In the genomic region with DNA sequence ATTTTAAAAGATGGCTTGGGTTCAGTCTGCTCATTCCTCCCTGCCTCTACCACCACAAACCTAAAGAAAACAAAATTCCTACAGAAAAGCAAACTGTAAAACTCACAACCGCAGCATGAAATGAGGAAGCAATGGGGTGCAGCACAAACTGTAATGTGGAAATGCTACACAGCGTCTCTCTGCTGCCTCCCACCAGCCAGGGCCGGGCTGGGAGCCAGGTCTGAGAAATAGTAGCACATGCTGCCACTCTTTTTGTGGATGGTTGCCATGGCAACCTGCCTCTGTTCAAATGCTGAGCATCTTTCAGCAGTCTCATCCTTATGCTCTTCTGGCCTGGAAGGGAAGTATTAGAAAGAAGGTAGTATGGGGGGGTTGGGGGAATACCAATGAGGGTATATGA, we compare ENCODE assay signal across 8 cellular contexts. TPM values are rescaled to one million over a fixed set of nuclear protein-coding genes. Genes with fewer than 3 reads are reported as not detected.
DNase-seq lines count a peak whose midpoint lies in the region; ATAC-seq, FAIRE-seq and TF ChIP-seq lines count a peak whose summit lies in the region.

No MANE protein-coding gene starts in this region.

- 49 to 50% methylated on average over 3 of the region's 3 CpGs for WGBS in pancreas, 2 donors
- WGBS in esophagus muscularis mucosa: 21% methylated on average over 3 of the region's 3 CpGs

- CTCF ChIA-PET in activated CD4-positive, alpha-beta T cell treated with anti-CD3 and anti-CD28 coated beads for 36 hours (lab: Charles Lee): no interaction called here
- CTCF ChIA-PET in WTC11 (lab: Charles Lee): interaction anchor here (1.2 to 2.5 kb wide), 5 partner anchors 15 to 312 kb away, joined by 4 to 17 read pairs (median 5); no protein-coding TSS in a partner anchor

- no peaks in the 10 kb centered on the region for H3K27me3 Mint-ChIP-seq in activated CD4-positive, alpha-beta T cell treated with anti-CD3 and anti-CD28 coated beads for 36 hours
- H3K27me3 Mint-ChIP-seq in WTC11 (ENCODE audit: low read depth): no peaks in the 10 kb centered on the region
- H3K27me3 Mint-ChIP-seq in glutamatergic neuron (ENCODE audit: unreplicated experiment): no peaks in the 10 kb centered on the region

- POLR2A ChIA-PET in activated CD4-positive, alpha-beta T cell treated with anti-CD3 and anti-CD28 coated beads for 36 hours (lab: Charles Lee): no interaction called here
- POLR2A ChIA-PET in WTC11 (lab: Charles Lee): interaction anchor here (0.6 to 1.1 kb wide), 3 partner anchors 15 to 90 kb away, joined by 3 to 11 read pairs (median 3); no protein-coding TSS in a partner anchor

- peak; percentile 37 for DNase-seq in activated CD4-positive, alpha-beta T cell treated with anti-CD3 and anti-CD28 coated beads for 36 hours
- no peak for DNase-seq in activated CD4-positive, alpha-beta T cell treated with anti-CD3 and anti-CD28 coated beads, Interleukin-2, amount 50 U/mL, for 1 hour
- DNase-seq in HL-60 (ENCODE audit: low read depth in 1 of 2, low spot score in 1 of 2): peak; percentile 56 to 93
- peak; percentile 81 for DNase-seq in WTC11 (ENCODE audit: low spot score)
- DNase-seq in glutamatergic neuron: peak; percentile 60
- peak in 1 of 6 donors; percentile 55 for DNase-seq in pancreas
- no peak for DNase-seq in esophagus muscularis mucosa (ENCODE audit: extremely low spot score)
- no peak for DNase-seq in activated effector memory CD4-positive, alpha-beta T cell treated with anti-CD3 and anti-CD28 coated beads, Interleukin-2, amount 50 U/mL, for 16 hours

- no peak for TF ChIP-seq EP300 in esophagus muscularis mucosa (IDR thresholded peaks at IDR 0.05)

- H3K9me3 ChIP-seq in pancreas (no peaks in the 10 kb centered on the region), esophagus muscularis mucosa (no peaks in the 10 kb centered on the region)

- H3K27ac Mint-ChIP-seq in activated CD4-positive, alpha-beta T cell treated with anti-CD3 and anti-CD28 coated beads for 36 hours: no peak overlapping the region
- H3K27ac Mint-ChIP-seq in WTC11: peak overlapping the region; percentile 98
- H3K27ac Mint-ChIP-seq in glutamatergic neuron (ENCODE audit: unreplicated experiment): no peak overlapping the region

- no peak for FAIRE-seq in pancreas (lab: Jason Lieb, UNC)

- peak overlapping the region; percentile 86 for H3K27ac ChIP-seq in HL-60 (replicated peaks)
- peak overlapping the region in 1 of 4 donors; percentile 12 for H3K27ac ChIP-seq in pancreas
- no peak overlapping the region for H3K27ac ChIP-seq in esophagus muscularis mucosa (replicated peaks in 1 of 4)

- TF ChIP-seq CTCF in HL-60 (IDR thresholded peaks at IDR 0.05; ENCODE audit: insufficient read depth, low read length) (no peak), WTC11 (IDR thresholded peaks at IDR 0.05) (no peak), glutamatergic neuron (IDR thresholded peaks at IDR 0.05; ENCODE audit: partially characterized antibody, unreplicated experiment) (no peak), pancreas (IDR thresholded peaks at IDR 0.05) (no peak), esophagus muscularis mucosa (IDR thresholded peaks at IDR 0.05) (no peak)

- H3K4me1 ChIP-seq in pancreas (no peaks in the 10 kb centered on the region), esophagus muscularis mucosa (peaks cover 0 to 7% (median 0%) of the 10 kb centered on the region in 4 donors)

- no peak for ATAC-seq in activated CD4-positive, alpha-beta T cell treated with anti-CD3 and anti-CD28 coated beads for 36 hours
- ATAC-seq in WTC11 (peak; percentile 90), pancreas (peak in 3 of 4 donors; percentile 34 to 79 (median 71))

- no peak overlapping the region for H3K4me3 ChIP-seq in HL-60 (replicated peaks; ENCODE audit: insufficient read depth, low read length)
- H3K4me3 ChIP-seq in pancreas: no peak overlapping the region
- no peak overlapping the region for H3K4me3 ChIP-seq in esophagus muscularis mucosa

- no peaks in the 10 kb centered on the region for H3K9me3 Mint-ChIP-seq in activated CD4-positive, alpha-beta T cell treated with anti-CD3 and anti-CD28 coated beads for 36 hours (ENCODE audit: low read depth)
- H3K9me3 Mint-ChIP-seq in WTC11: 0 out of 2 replicates have a peak, but pooled peaks cover 4% of the 10 kb centered on the region
- no peaks in the 10 kb centered on the region for H3K9me3 Mint-ChIP-seq in glutamatergic neuron (ENCODE audit: unreplicated experiment)

- intact Hi-C loops in activated CD4-positive, alpha-beta T cell treated with anti-CD3 and anti-CD28 coated beads for 36 hours (cut with DNase I, micrococcal nuclease): no loop called here
- intact Hi-C loops in pancreas (cut with DNase I): loop anchor here in 1 of 3 donors (10.0 kb wide), 1 partner anchor 342 kb away; no protein-coding TSS in a partner anchor
- intact Hi-C loops in esophagus muscularis mucosa (cut with DNase I): no loop called here

- no peaks in the 10 kb centered on the region for H3K36me3 Mint-ChIP-seq in activated CD4-positive, alpha-beta T cell treated with anti-CD3 and anti-CD28 coated beads for 36 hours (ENCODE audit: low read depth)
- H3K36me3 Mint-ChIP-seq in WTC11: peaks cover 2% of the 10 kb centered on the region; the same call in 1 of the 2 replicates
- H3K36me3 Mint-ChIP-seq in glutamatergic neuron (ENCODE audit: unreplicated experiment): no peaks in the 10 kb centered on the region

- no peaks in the 10 kb centered on the region for H3K36me3 ChIP-seq in pancreas
- no peaks in the 10 kb centered on the region for H3K36me3 ChIP-seq in esophagus muscularis mucosa

- H3K4me3 Mint-ChIP-seq in activated CD4-positive, alpha-beta T cell treated with anti-CD3 and anti-CD28 coated beads for 36 hours: no peak overlapping the region
- H3K4me3 Mint-ChIP-seq in WTC11 (peak overlapping the region; percentile 55), glutamatergic neuron (ENCODE audit: unreplicated experiment) (no peak overlapping the region)

- TF ChIP-seq POLR2A in esophagus muscularis mucosa (IDR thresholded peaks at IDR 0.05; ENCODE audit: low read depth): no peak

- H3K4me1 Mint-ChIP-seq in activated CD4-positive, alpha-beta T cell treated with anti-CD3 and anti-CD28 coated beads for 36 hours: peaks cover 12% of the 10 kb centered on the region
- H3K4me1 Mint-ChIP-seq in WTC11 (peaks cover 42% of the 10 kb centered on the region), glutamatergic neuron (ENCODE audit: low read depth, unreplicated experiment) (peaks cover 6% of the 10 kb centered on the region)

- H3K27me3 ChIP-seq in HL-60 (ENCODE audit: insufficient read depth, poor library complexity, severe bottlenecking) (no peaks in the 10 kb centered on the region), pancreas (no peaks in the 10 kb centered on the region), esophagus muscularis mucosa (no peaks in the 10 kb centered on the region)

TF ChIP-seq in WTC11, 78 proteins besides CTCF, POLR2A, EP300 and RAD21:
- TF ChIP-seq, protein P1, sequence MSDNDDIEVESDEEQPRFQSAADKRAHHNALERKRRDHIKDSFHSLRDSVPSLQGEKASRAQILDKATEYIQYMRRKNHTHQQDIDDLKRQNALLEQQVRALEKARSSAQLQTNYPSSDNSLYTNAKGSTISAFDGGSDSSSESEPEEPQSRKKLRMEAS (CRISPR knock-in tag; IDR thresholded peaks at IDR 0.05): 0 out of 2 replicates have a peak, but pooled peaks have one; percentile 49
- TF ChIP-seq, protein P2, sequence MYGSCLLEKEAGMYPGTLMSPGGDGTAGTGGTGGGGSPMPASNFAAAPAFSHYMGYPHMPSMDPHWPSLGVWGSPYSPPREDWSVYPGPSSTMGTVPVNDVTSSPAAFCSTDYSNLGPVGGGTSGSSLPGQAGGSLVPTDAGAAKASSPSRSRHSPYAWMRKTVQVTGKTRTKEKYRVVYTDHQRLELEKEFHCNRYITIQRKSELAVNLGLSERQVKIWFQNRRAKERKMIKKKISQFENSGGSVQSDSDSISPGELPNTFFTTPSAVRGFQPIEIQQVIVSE (CRISPR knock-in tag; IDR thresholded peaks at IDR 0.05; ENCODE audit: borderline replicate concordance): no peak
- TF ChIP-seq, protein P3, sequence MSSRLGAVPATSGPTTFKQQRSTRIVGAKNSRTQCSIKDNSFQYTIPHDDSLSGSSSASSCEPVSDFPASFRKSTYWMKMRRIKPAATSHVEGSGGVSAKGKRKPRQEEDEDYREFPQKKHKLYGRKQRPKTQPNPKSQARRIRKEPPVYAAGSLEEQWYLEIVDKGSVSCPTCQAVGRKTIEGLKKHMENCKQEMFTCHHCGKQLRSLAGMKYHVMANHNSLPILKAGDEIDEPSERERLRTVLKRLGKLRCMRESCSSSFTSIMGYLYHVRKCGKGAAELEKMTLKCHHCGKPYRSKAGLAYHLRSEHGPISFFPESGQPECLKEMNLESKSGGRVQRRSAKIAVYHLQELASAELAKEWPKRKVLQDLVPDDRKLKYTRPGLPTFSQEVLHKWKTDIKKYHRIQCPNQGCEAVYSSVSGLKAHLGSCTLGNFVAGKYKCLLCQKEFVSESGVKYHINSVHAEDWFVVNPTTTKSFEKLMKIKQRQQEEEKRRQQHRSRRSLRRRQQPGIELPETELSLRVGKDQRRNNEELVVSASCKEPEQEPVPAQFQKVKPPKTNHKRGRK (CRISPR knock-in tag; IDR thresholded peaks at IDR 0.05; ENCODE audit: borderline replicate concordance): no peak
- TF ChIP-seq, protein P4, sequence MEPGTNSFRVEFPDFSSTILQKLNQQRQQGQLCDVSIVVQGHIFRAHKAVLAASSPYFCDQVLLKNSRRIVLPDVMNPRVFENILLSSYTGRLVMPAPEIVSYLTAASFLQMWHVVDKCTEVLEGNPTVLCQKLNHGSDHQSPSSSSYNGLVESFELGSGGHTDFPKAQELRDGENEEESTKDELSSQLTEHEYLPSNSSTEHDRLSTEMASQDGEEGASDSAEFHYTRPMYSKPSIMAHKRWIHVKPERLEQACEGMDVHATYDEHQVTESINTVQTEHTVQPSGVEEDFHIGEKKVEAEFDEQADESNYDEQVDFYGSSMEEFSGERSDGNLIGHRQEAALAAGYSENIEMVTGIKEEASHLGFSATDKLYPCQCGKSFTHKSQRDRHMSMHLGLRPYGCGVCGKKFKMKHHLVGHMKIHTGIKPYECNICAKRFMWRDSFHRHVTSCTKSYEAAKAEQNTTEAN (CRISPR knock-in tag; IDR thresholded peaks at IDR 0.05): no peak
- TF ChIP-seq, protein P5, sequence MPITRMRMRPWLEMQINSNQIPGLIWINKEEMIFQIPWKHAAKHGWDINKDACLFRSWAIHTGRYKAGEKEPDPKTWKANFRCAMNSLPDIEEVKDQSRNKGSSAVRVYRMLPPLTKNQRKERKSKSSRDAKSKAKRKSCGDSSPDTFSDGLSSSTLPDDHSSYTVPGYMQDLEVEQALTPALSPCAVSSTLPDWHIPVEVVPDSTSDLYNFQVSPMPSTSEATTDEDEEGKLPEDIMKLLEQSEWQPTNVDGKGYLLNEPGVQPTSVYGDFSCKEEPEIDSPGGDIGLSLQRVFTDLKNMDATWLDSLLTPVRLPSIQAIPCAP (CRISPR knock-in tag; IDR thresholded peaks at IDR 0.05): no peak

RNA-seq across cellular contexts. Expression of a gene that starts 55.4 kb away (rescaled TPM):
- total RNA-seq in activated CD4-positive, alpha-beta T cell treated with anti-CD3 and anti-CD28 coated beads for 36 hours: under 1 TPM; 0.25 TPM
- total RNA-seq in WTC11 (2021): 0.76 to 1.4 TPM (median 1.1 TPM) in 3 replicates
- not detected for total RNA-seq in glutamatergic neuron (ENCODE audit: unreplicated experiment)
- total RNA-seq in pancreas: under 1 TPM; 0.09 to 0.41 (median 0.29) TPM
- under 1 TPM; 0.05 to 0.08 TPM for polyA plus RNA-seq in pancreas
- under 1 TPM in 1 of 4 donors, not detected in 3; 0.17 TPM for total RNA-seq in esophagus muscularis mucosa

Comparison
In these comparisons a context has a peak if more than half of its experiments do, and no peak if none do; other contexts are left out.
1. DNase-seq: peak in activated CD4-positive, alpha-beta T cell treated with anti-CD3 and anti-CD28 coated beads for 36 hours (single experiment), HL-60 (2 of 2), WTC11 (single experiment) and glutamatergic neuron (single experiment); none in activated CD4-positive, alpha-beta T cell treated with anti-CD3 and anti-CD28 coated beads, Interleukin-2, amount 50 U/mL, for 1 hour (single experiment), esophagus muscularis mucosa (single experiment) and activated effector memory CD4-positive, alpha-beta T cell treated with anti-CD3 and anti-CD28 coated beads, Interleukin-2, amount 50 U/mL, for 16 hours (single experiment).